8 cellular contexts compared by ENCODE assay signal in the genomic region with DNA sequence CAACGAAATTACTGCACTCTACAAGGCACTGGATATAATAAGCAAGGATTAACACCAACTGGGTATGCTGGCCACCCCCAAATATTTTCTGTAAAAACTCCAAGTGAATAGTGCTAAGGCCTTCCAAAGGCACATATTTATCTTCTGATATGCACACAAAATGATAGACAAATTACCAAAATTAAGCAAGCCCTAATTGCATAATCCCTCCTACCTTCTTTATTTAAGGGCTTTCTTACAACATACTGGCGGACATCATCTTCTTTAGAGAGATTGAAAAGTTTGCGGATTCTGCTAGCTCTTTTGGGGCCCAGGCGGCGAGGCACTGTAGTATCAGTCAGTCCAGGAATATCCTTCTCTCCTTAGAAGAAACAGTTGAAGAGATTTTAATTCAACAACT. TPM values are rescaled to one million over a fixed set of nuclear protein-coding genes. Genes with fewer than 3 reads are reported as not detected.
DNase-seq lines count a peak whose midpoint lies in the region; ATAC-seq and TF ChIP-seq lines count a peak whose summit lies in the region.

No MANE protein-coding gene starts in this region.

- peaks cover 53% of the 10 kb centered on the region for H3K36me3 ChIP-seq in A673 (ENCODE audit: insufficient read depth, low read length, poor library complexity, severe bottlenecking)
- H3K36me3 ChIP-seq in H7 (replicated peaks; ENCODE audit: control insufficient read depth, insufficient read depth, low read length): peaks cover 34% of the 10 kb centered on the region
- peaks cover 0 to 9% of the 10 kb centered on the region in 2 donors for H3K36me3 ChIP-seq in aorta (ENCODE audit: control insufficient read depth in 1 of 2, insufficient read depth in 2 of 2, low read length in 1 of 2)

- H3K9me3 Mint-ChIP-seq in activated naive CD8-positive, alpha-beta T cell treated with anti-CD3 and anti-CD28 coated beads, Interleukin-2, amount 50 U/mL, for 24 hours: no peaks in the 10 kb centered on the region
- H3K9me3 Mint-ChIP-seq in memory B cell: peaks cover 2% of the 10 kb centered on the region

- H3K27me3 Mint-ChIP-seq in activated naive CD8-positive, alpha-beta T cell treated with anti-CD3 and anti-CD28 coated beads, Interleukin-2, amount 50 U/mL, for 24 hours: no peaks in the 10 kb centered on the region
- no peaks in the 10 kb centered on the region for H3K27me3 Mint-ChIP-seq in memory B cell

- intact Hi-C loops in A673 (cut with micrococcal nuclease; ENCODE audit: unreplicated experiment): loop anchor here (10.0 kb wide), 1 partner anchor 273 kb away; the partner anchor contains the start of gene HAUS6
- intact Hi-C loops in aorta (cut with DNase I): loop anchor here (5.0 kb wide), 1 partner anchor 79 kb away; no protein-coding TSS in a partner anchor

- H3K4me3 Mint-ChIP-seq in activated naive CD8-positive, alpha-beta T cell treated with anti-CD3 and anti-CD28 coated beads, Interleukin-2, amount 50 U/mL, for 24 hours: peak overlapping the region; percentile 99
- peak overlapping the region; percentile 97 for H3K4me3 Mint-ChIP-seq in memory B cell

- 73 to 75% methylated on average over 5 of the region's 5 CpGs for WGBS in aorta, 2 donors

- H3K4me3 ChIP-seq in A673 (ENCODE audit: low read depth, low read length, poor library complexity, severe bottlenecking) (peak overlapping the region; percentile 77), H7 (ENCODE audit: insufficient read depth, low read depth, low read length) (peak overlapping the region; percentile 12; the same call in 1 of the 2 replicates), aorta (ENCODE audit: low read length in 2 of 2) (no peak overlapping the region)

- H3K27me3 ChIP-seq in A673 (replicated peaks; ENCODE audit: insufficient read depth, low read depth, low read length, poor library complexity): no peaks in the 10 kb centered on the region
- no peaks in the 10 kb centered on the region for H3K27me3 ChIP-seq in H7 (ENCODE audit: control insufficient read depth, insufficient read depth, low read length)
- no peaks in the 10 kb centered on the region for H3K27me3 ChIP-seq in aorta (ENCODE audit: control insufficient read depth in 1 of 2, insufficient read depth in 2 of 2, low read length in 1 of 2)

- peaks cover 40% of the 10 kb centered on the region for H3K4me1 Mint-ChIP-seq in activated naive CD8-positive, alpha-beta T cell treated with anti-CD3 and anti-CD28 coated beads, Interleukin-2, amount 50 U/mL, for 24 hours
- peaks cover 33% of the 10 kb centered on the region for H3K4me1 Mint-ChIP-seq in memory B cell

- H3K4me1 ChIP-seq in A673 (ENCODE audit: insufficient read depth, low read length, poor library complexity, severe bottlenecking) (no peaks in the 10 kb centered on the region), aorta (ENCODE audit: control insufficient read depth in 1 of 2, insufficient read depth in 2 of 2, low read length in 2 of 2) (no peaks in the 10 kb centered on the region)

- no peak for ATAC-seq in activated naive CD8-positive, alpha-beta T cell treated with anti-CD3 and anti-CD28 coated beads, Interleukin-2, amount 50 U/mL, for 24 hours
- ATAC-seq in memory B cell (ENCODE audit: low read depth) (no peak), aorta (ENCODE audit: low FRiP score) (no peak)

- peaks cover 68% of the 10 kb centered on the region for H3K36me3 Mint-ChIP-seq in activated naive CD8-positive, alpha-beta T cell treated with anti-CD3 and anti-CD28 coated beads, Interleukin-2, amount 50 U/mL, for 24 hours (ENCODE audit: low read depth)
- H3K36me3 Mint-ChIP-seq in memory B cell: peaks cover 29% of the 10 kb centered on the region

- BruUV-seq in A673 (replicated peaks; lab: Mats Ljungman, UMichigan): no TSS peak

- CTCF ChIA-PET in A673 (lab: Charles Lee): no interaction called here

- POLR2A ChIA-PET in A673 (lab: Charles Lee; ENCODE audit: low non-redundant PET): no interaction called here

- no peak for TF ChIP-seq CTCF in A673 (conservative IDR thresholded peaks at IDR 0.05; ENCODE audit: low read depth, low read length)

- no peak for DNase-seq in A673 (ENCODE audit: low spot score)
- DNase-seq in H7: no peak
- DNase-seq in activated naive CD8-positive, alpha-beta T cell treated with anti-CD3 and anti-CD28 coated beads, Interleukin-2, amount 50 U/mL, for 24 hours: no peak
- no peak for DNase-seq in memory B cell (ENCODE audit: low spot score in 2 of 2)
- DNase-seq in aorta: no peak
- DNase-seq in COLO668 (lab: John Stamatoyannopoulos, UW; ENCODE audit: unreplicated experiment): no peak
- no peak for DNase-seq in NCI-H187 treated with DMSO at 0.1 percent for 48 hours (lab: John Stamatoyannopoulos, UW)
- no peak for DNase-seq in NCI-H526 treated with DMSO at 0.1 percent for 48 hours (lab: John Stamatoyannopoulos, UW)

- H3K9me3 ChIP-seq in A673 (ENCODE audit: low read depth, low read length, poor library complexity, severe bottlenecking): no peaks in the 10 kb centered on the region
- no peaks in the 10 kb centered on the region for H3K9me3 ChIP-seq in aorta (ENCODE audit: control insufficient read depth, low read length)

- no peak overlapping the region for H3K27ac ChIP-seq in A673 (ENCODE audit: low read depth, low read length, poor library complexity, severe bottlenecking)
- no peak overlapping the region for H3K27ac ChIP-seq in aorta (ENCODE audit: low read depth in 1 of 2, low read length in 2 of 2)

- peak overlapping the region; percentile 100 for H3K27ac Mint-ChIP-seq in activated naive CD8-positive, alpha-beta T cell treated with anti-CD3 and anti-CD28 coated beads, Interleukin-2, amount 50 U/mL, for 24 hours
- H3K27ac Mint-ChIP-seq in memory B cell: peak overlapping the region; percentile 98

RNA-seq across cellular contexts. Expression of gene RPS6, which starts 1.9 kb away (rescaled TPM):
- total RNA-seq in A673 (2021) (928 and 933 TPM in 2 replicates), aorta (1,000 to 10,000 TPM; 1,566 to 1,650 TPM)
- 1,985 and 2,119 TPM in 2 replicates for total RNA-seq in H7 (2014; rRNA removed; shearing (Covaris generic))
- polyA plus RNA-seq in aorta: 1,000 to 10,000 TPM; 2,810 to 4,452 TPM

RNA-seq across cellular contexts. Expression of gene ACER2, which starts 30.7 kb away (rescaled TPM):
- total RNA-seq in A673 (2021) (0.70 and 0.84 TPM in 2 replicates), aorta (10 to 100 TPM in 1 of 2 donors, 1 to 10 TPM in 1; 4.9 to 11.2 TPM)
- total RNA-seq in H7 (2014; rRNA removed; shearing (Covaris generic)): 2.0 and 3.1 TPM in 2 replicates
- polyA plus RNA-seq in aorta: 1 to 10 TPM; 1.0 to 1.8 TPM

Comparison
In these comparisons a context has a peak if more than half of its experiments do, and no peak if none do; other contexts are left out.
1. H3K4me3 ChIP-seq: peak in A673 (single experiment) and H7 (single experiment); none in aorta (0 of 2).